1 cellular context compared by ENCODE assay signal in genomic region chrX:40261955-40262596, GRCh38.
TF ChIP-seq lines count a peak whose summit lies in the region.

No MANE protein-coding gene starts in this region.

TF ChIP-seq in HCT116, 20 proteins besides CTCF, POLR2A, EP300 and RAD21 (continued from another document):
- TF ChIP-seq REST (IDR thresholded peaks at IDR 0.05; ENCODE audit: low read depth), result no peak
- no peak for TF ChIP-seq ELF1 (IDR thresholded peaks at IDR 0.05; ENCODE audit: borderline replicate concordance, low read depth)
